8 cellular contexts compared by ENCODE assay signal in the genomic region with DNA sequence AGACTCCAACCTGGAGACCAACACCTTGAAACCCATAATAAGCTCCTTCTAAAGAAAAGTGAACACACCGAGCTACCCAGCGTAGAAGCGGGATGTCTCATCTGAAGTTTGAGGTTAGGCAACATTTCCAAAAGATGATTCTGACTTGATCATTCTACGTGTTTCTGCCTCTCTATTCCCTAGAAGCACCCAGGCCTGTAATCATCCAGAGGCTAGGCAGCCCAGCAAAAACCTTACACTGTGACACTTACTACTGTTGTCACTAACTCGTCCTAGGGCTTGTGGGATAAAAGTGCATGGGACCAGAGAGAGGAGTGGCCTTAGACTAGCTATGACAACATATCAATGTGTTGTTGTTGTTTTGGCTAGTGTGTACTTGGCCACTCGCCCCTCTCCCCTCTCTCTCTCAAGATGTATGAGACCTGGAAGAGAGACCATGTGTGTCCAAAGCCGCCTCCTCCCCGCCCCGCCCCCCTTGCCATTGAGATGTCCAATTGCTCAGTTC. TPM values are rescaled to one million over a fixed set of nuclear protein-coding genes. Genes with fewer than 3 reads are reported as not detected.
DNase-seq lines count a peak whose midpoint lies in the region; ATAC-seq and TF ChIP-seq lines count a peak whose summit lies in the region.

No MANE protein-coding gene starts in this region.

- peaks cover 9% of the 10 kb centered on the region for H3K4me1 ChIP-seq in PC-9 (replicated peaks; ENCODE audit: insufficient read depth)
- H3K4me1 ChIP-seq in mononuclear cell (ENCODE audit: insufficient read depth, low read length) = peaks cover 25% of the 10 kb centered on the region
- H3K4me1 ChIP-seq in stomach = peaks cover 0 to 26% (median 19%) of the 10 kb centered on the region in 4 donors

- ATAC-seq in GM19043 (IDR thresholded peaks at IDR 0.05; ENCODE audit: low read depth, unreplicated experiment) (peak; percentile 14), HG02759 (IDR thresholded peaks at IDR 0.05; ENCODE audit: unreplicated experiment) (no peak)

- H3K9me3 ChIP-seq in PC-9 (ENCODE audit: insufficient read depth, low read depth) (no peaks in the 10 kb centered on the region), mononuclear cell (ENCODE audit: low read depth, low read length) (no peaks in the 10 kb centered on the region), stomach (no peaks in the 10 kb centered on the region)

- no peak for DNase-seq in PC-9
- DNase-seq in cerebellum (ENCODE audit: low spot score) = peak; percentile 24
- peak; percentile 61 for DNase-seq in stomach
- no peak for DNase-seq in OCI-M2 (lab: John Stamatoyannopoulos, UW; ENCODE audit: unreplicated experiment)
- DNase-seq in NCI-H345 treated with DMSO at 0.1 percent for 48 hours (lab: John Stamatoyannopoulos, UW; ENCODE audit: unreplicated experiment) = no peak

- H3F3A ChIP-seq in PC-9 (ENCODE audit: insufficient read depth, low read depth) = peaks cover 19% of the 10 kb centered on the region; the same call in 1 of the 2 replicates

- 30 to 35% (median 32%) methylated on average over 9 of the region's 9 CpGs for WGBS in stomach, 5 donors

- no peaks in the 10 kb centered on the region for H4K20me1 ChIP-seq in PC-9 (ENCODE audit: insufficient read depth)

- peak overlapping the region; percentile 86 for H3K4me2 ChIP-seq in PC-9

- no TSS peak for BruUV-seq in PC-9 (replicated peaks; lab: Mats Ljungman, UMichigan)

- no peak for TF ChIP-seq EP300 in stomach (IDR thresholded peaks at IDR 0.05)

- H3K4me3 ChIP-seq in PC-9 = peak overlapping the region; percentile 73; the same call in 1 of the 2 replicates
- H3K4me3 ChIP-seq in mononuclear cell (ENCODE audit: low read length) = peak overlapping the region; percentile 84
- peak overlapping the region; percentile 73 to 94 (median 86) for H3K4me3 ChIP-seq in stomach

- intact Hi-C loops in PC-9 (cut with micrococcal nuclease; ENCODE audit: unreplicated experiment) (no loop called here), stomach (cut with DNase I; ENCODE audit: low total_unique reads) (loop anchor here (5.0 kb wide), 1 partner anchor 52 kb away; no protein-coding TSS in a partner anchor)

- POLR2A ChIA-PET in PC-9 (lab: Charles Lee; ENCODE audit: unreplicated experiment) = interaction anchor here (0.6 kb wide), 2 partner anchors 20 to 1585 kb away, joined by 3 read pairs; no protein-coding TSS in a partner anchor

- H2AFZ ChIP-seq in PC-9 = peak overlapping the region; percentile 94

- TF ChIP-seq POLR2A in stomach (IDR thresholded peaks at IDR 0.05) = no peak

- H3K36me3 ChIP-seq in PC-9 (ENCODE audit: low read depth) = no peaks in the 10 kb centered on the region; the same call in 1 of the 2 replicates
- peaks cover 17 to 31% (median 21%) of the 10 kb centered on the region in 4 donors for H3K36me3 ChIP-seq in stomach

- TF ChIP-seq CTCF in PC-9 (conservative IDR thresholded peaks at IDR 0.05) (no peak), stomach (IDR thresholded peaks at IDR 0.05) (no peak)

- CTCF ChIA-PET in PC-9 (lab: Charles Lee) = no interaction called here

- H3K27me3 ChIP-seq in PC-9 (ENCODE audit: insufficient read depth, low read depth) (peaks cover 4% of the 10 kb centered on the region; the same call in 1 of the 2 replicates), mononuclear cell (ENCODE audit: insufficient read depth, low read length) (no peaks in the 10 kb centered on the region), stomach (no peaks in the 10 kb centered on the region)

- H3K9me2 ChIP-seq in PC-9 (ENCODE audit: insufficient read depth) = no peaks in the 10 kb centered on the region

- H3K27ac ChIP-seq in PC-9 (peak overlapping the region; percentile 53), stomach (peak overlapping the region; percentile 91 to 100 (median 98))

- peaks cover 14% of the 10 kb centered on the region for H3K79me2 ChIP-seq in PC-9 (ENCODE audit: low read depth)

RNA-seq across cellular contexts. Expression of a gene that starts 1.4 kb away (rescaled TPM):
- total RNA-seq in PC-9 (2021) = 14.2 and 15.7 TPM in 2 replicates
- 26.9 TPM for total RNA-seq in cerebellum
- total RNA-seq in mononuclear cell = 28.7 TPM
- total RNA-seq in stomach = 10 to 100 TPM in 1 of 5 donors, 1 to 10 TPM in 4; 3.8 to 14.9 (median 6.4) TPM
- polyA plus RNA-seq in stomach = 1 to 10 TPM; 5.1 to 6.9 (median 5.2) TPM

Comparison
In these comparisons a context has a peak if more than half of its experiments do, and no peak if none do; other contexts are left out.
1. DNase-seq: peak in cerebellum (single experiment) and stomach (single experiment); none in PC-9 (0 of 2), OCI-M2 (single experiment) and NCI-H345 treated with DMSO at 0.1 percent for 48 hours (single experiment).
2. Peak in every context shown above with its lines, with median percentiles within 50 percentile points of each other: H3K4me3 ChIP-seq.